Comparison of ENCODE assay signal across 33 cellular contexts in the genomic region with DNA sequence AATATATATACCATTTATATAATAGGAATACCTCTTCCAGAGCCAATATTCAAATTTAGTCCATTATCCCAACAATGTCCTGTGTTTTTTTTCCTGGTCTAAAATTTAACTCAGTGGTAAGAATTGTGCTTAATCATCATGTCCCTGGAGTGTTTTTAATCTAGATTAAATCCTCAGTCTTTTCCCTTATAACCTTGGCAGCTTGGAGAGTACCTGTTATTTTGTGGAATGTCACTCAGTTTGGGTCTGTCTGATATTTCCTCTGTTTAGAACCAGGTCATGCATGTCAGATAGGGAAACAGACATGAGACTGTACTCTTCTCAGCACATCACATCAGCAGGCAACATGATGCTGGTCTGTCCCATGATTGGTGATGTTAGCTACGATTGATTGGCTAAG.
"Had no signal": no experiment of that assay in that cellular context is flagged by ENCODE, and none has a peak within 500 bp of the region (broad histone marks: within the 10 kb centered on the region; RNA-seq: fewer than 3 reads in every experiment).

No MANE protein-coding gene starts in this region.

- H3K36me3 ChIP-seq: ascending aorta, breast epithelium, cardiac muscle cell, colonic mucosa, esophagus muscularis mucosa, gastrocnemius medialis, heart right ventricle had no signal

- H3K9me3 Mint-ChIP-seq: activated CD4-positive, alpha-beta memory T cell treated with anti-CD3 and anti-CD28 coated beads for 36 hours; activated CD4-positive, alpha-beta T cell treated with anti-CD3 and anti-CD28 coated beads, Interleukin-2, amount 10 ng/mL, durations not matched to agents 24 days and 14 days; activated naive CD4-positive, alpha-beta T cell treated with anti-CD3 and anti-CD28 coated beads, Interleukin-2, amount 10 ng/mL, durations not matched to agents 7 days and 5 days; activated naive CD4-positive, alpha-beta T cell treated with anti-CD3 and anti-CD28 coated beads, Interleukin-2, amount 50 U/mL, for 72 hours; activated naive CD8-positive, alpha-beta T cell treated with anti-CD3 and anti-CD28 coated beads, Interleukin-2, amount 10 ng/mL, durations not matched to agents 7 days and 5 days; activated T-cell treated with anti-CD3 and anti-CD28 coated beads, Interleukin-2, amount 50 U/mL, for 24 hours; activated T-cell treated with anti-CD3 and anti-CD28 coated beads, Interleukin-2, amount 50 U/mL, for 72 hours; T-helper 2 cell treated with Interferon-gamma antibody and Interleukin-4, amounts not matched to agents 5 μg/mL and 100 μg/mL, for 36 hours had no signal

- H3K27me3 Mint-ChIP-seq: activated CD4-positive, alpha-beta T cell treated with anti-CD3 and anti-CD28 coated beads, Interleukin-2, amount 10 ng/mL, durations not matched to agents 24 days and 14 days; activated naive CD4-positive, alpha-beta T cell treated with anti-CD3 and anti-CD28 coated beads, Interleukin-2, amount 10 ng/mL, durations not matched to agents 7 days and 5 days; activated naive CD8-positive, alpha-beta T cell treated with anti-CD3 and anti-CD28 coated beads, Interleukin-2, amount 10 ng/mL, durations not matched to agents 7 days and 5 days; activated T-cell treated with anti-CD3 and anti-CD28 coated beads, Interleukin-2, amount 50 U/mL, for 24 hours had no signal

- H3K4me3 ChIP-seq: ascending aorta, breast epithelium, cardiac muscle cell, colonic mucosa, esophagus muscularis mucosa, gastrocnemius medialis, heart right ventricle had no signal

- H3K9me3 ChIP-seq: ascending aorta, breast epithelium, colonic mucosa, esophagus muscularis mucosa, gastrocnemius medialis, heart right ventricle had no signal

- H3K27ac Mint-ChIP-seq: activated CD4-positive, alpha-beta memory T cell treated with anti-CD3 and anti-CD28 coated beads for 36 hours; activated CD4-positive, alpha-beta T cell treated with anti-CD3 and anti-CD28 coated beads for 36 hours; activated CD4-positive, alpha-beta T cell treated with anti-CD3 and anti-CD28 coated beads, Interleukin-2, amount 10 ng/mL, durations not matched to agents 24 days and 14 days; activated naive CD4-positive, alpha-beta T cell treated with anti-CD3 and anti-CD28 coated beads, Interleukin-2, amount 10 ng/mL, durations not matched to agents 7 days and 5 days; activated naive CD4-positive, alpha-beta T cell treated with anti-CD3 and anti-CD28 coated beads, Interleukin-2, amount 50 U/mL, for 72 hours; activated naive CD8-positive, alpha-beta T cell treated with anti-CD3 and anti-CD28 coated beads, Interleukin-2, amount 10 ng/mL, durations not matched to agents 7 days and 5 days; activated T-cell treated with anti-CD3 and anti-CD28 coated beads, Interleukin-2, amount 50 U/mL, for 24 hours; activated T-cell treated with anti-CD3 and anti-CD28 coated beads, Interleukin-2, amount 50 U/mL, for 72 hours; brain; T-helper 17 cell; T-helper 2 cell treated with Interferon-gamma antibody and Interleukin-4, amounts not matched to agents 5 μg/mL and 100 μg/mL, for 36 hours had no signal

- H3K27me3 ChIP-seq: ascending aorta, breast epithelium, cardiac muscle cell, colonic mucosa, esophagus muscularis mucosa, foreskin keratinocyte, gastrocnemius medialis, heart right ventricle had no signal

- H3K27ac ChIP-seq: ascending aorta, breast epithelium, cardiac muscle cell, colonic mucosa, epithelial cell of prostate, esophagus muscularis mucosa, foreskin keratinocyte, gastrocnemius medialis, heart right ventricle had no signal

- H3K4me1 ChIP-seq: ascending aorta, breast epithelium, colonic mucosa had no signal

- FAIRE-seq: endometrium, endothelial cell of umbilical vein had no signal

- H3K4me3 Mint-ChIP-seq: activated CD4-positive, alpha-beta memory T cell treated with anti-CD3 and anti-CD28 coated beads for 36 hours; activated CD4-positive, alpha-beta T cell treated with anti-CD3 and anti-CD28 coated beads for 36 hours; activated CD4-positive, alpha-beta T cell treated with anti-CD3 and anti-CD28 coated beads, Interleukin-2, amount 10 ng/mL, durations not matched to agents 24 days and 14 days; activated naive CD4-positive, alpha-beta T cell treated with anti-CD3 and anti-CD28 coated beads, Interleukin-2, amount 10 ng/mL, durations not matched to agents 7 days and 5 days; activated naive CD8-positive, alpha-beta T cell treated with anti-CD3 and anti-CD28 coated beads, Interleukin-2, amount 10 ng/mL, durations not matched to agents 7 days and 5 days; activated T-cell treated with anti-CD3 and anti-CD28 coated beads, Interleukin-2, amount 50 U/mL, for 24 hours; activated T-cell treated with anti-CD3 and anti-CD28 coated beads, Interleukin-2, amount 50 U/mL, for 72 hours; brain; T-helper 17 cell; T-helper 2 cell treated with Interferon-gamma antibody and Interleukin-4, amounts not matched to agents 5 μg/mL and 100 μg/mL, for 36 hours had no signal

- DNase-seq: activated CD4-positive, alpha-beta memory T cell treated with anti-CD3 and anti-CD28 coated beads for 36 hours; activated CD4-positive, alpha-beta T cell treated with anti-CD3 and anti-CD28 coated beads for 36 hours; activated CD4-positive, alpha-beta T cell treated with anti-CD3 and anti-CD28 coated beads, Interleukin-2, amount 10 ng/mL, durations not matched to agents 24 days and 14 days; activated CD4-positive, CD25-positive, alpha-beta regulatory T cell; activated CD4-positive, CD25-positive, alpha-beta regulatory T cell treated with anti-CD3 and anti-CD28 coated beads, Interleukin-2, amount 50 U/mL, for 72 hours; activated CD8-positive, alpha-beta memory T cell treated with anti-CD3 and anti-CD28 coated beads, Interleukin-2, amount 50 U/mL, for 48 hours; activated gamma-delta T cell; activated naive CD4-positive, alpha-beta T cell; activated naive CD4-positive, alpha-beta T cell treated with anti-CD3 and anti-CD28 coated beads, Interleukin-2, amount 10 ng/mL, durations not matched to agents 7 days and 5 days; activated naive CD8-positive, alpha-beta T cell treated with anti-CD3 and anti-CD28 coated beads, Interleukin-2, amount 10 ng/mL, durations not matched to agents 7 days and 5 days; activated T-cell treated with anti-CD3 and anti-CD28 coated beads for 4 hours; activated T-cell treated with anti-CD3 and anti-CD28 coated beads, Interleukin-2, amount 50 U/mL, for 24 hours; activated T-cell treated with anti-CD3 and anti-CD28 coated beads, Interleukin-2, amount 50 U/mL, for 72 hours; central memory CD4-positive, alpha-beta T cell; cerebellar nuclear complex; colonic mucosa; effector CD8-positive, alpha-beta T cell; foreskin keratinocyte; gastrocnemius medialis; heart right ventricle; T-helper 1 cell; T-helper 17 cell; T1000 had no signal

- ATAC-seq: activated CD4-positive, alpha-beta T cell treated with anti-CD3 and anti-CD28 coated beads for 36 hours; activated naive CD4-positive, alpha-beta T cell treated with anti-CD3 and anti-CD28 coated beads, Interleukin-2, amount 50 U/mL, for 72 hours; activated T-cell treated with anti-CD3 and anti-CD28 coated beads, Interleukin-2, amount 50 U/mL, for 72 hours; foreskin keratinocyte; gastrocnemius medialis; heart right ventricle; T-helper 17 cell had no signal

- H3K36me3 Mint-ChIP-seq: activated CD4-positive, alpha-beta memory T cell treated with anti-CD3 and anti-CD28 coated beads for 36 hours; activated naive CD4-positive, alpha-beta T cell treated with anti-CD3 and anti-CD28 coated beads, Interleukin-2, amount 10 ng/mL, durations not matched to agents 7 days and 5 days; activated naive CD4-positive, alpha-beta T cell treated with anti-CD3 and anti-CD28 coated beads, Interleukin-2, amount 50 U/mL, for 72 hours; activated naive CD8-positive, alpha-beta T cell treated with anti-CD3 and anti-CD28 coated beads, Interleukin-2, amount 10 ng/mL, durations not matched to agents 7 days and 5 days; brain had no signal
